Comparison of ENCODE assay signal across 8 cellular contexts in the genomic region with DNA sequence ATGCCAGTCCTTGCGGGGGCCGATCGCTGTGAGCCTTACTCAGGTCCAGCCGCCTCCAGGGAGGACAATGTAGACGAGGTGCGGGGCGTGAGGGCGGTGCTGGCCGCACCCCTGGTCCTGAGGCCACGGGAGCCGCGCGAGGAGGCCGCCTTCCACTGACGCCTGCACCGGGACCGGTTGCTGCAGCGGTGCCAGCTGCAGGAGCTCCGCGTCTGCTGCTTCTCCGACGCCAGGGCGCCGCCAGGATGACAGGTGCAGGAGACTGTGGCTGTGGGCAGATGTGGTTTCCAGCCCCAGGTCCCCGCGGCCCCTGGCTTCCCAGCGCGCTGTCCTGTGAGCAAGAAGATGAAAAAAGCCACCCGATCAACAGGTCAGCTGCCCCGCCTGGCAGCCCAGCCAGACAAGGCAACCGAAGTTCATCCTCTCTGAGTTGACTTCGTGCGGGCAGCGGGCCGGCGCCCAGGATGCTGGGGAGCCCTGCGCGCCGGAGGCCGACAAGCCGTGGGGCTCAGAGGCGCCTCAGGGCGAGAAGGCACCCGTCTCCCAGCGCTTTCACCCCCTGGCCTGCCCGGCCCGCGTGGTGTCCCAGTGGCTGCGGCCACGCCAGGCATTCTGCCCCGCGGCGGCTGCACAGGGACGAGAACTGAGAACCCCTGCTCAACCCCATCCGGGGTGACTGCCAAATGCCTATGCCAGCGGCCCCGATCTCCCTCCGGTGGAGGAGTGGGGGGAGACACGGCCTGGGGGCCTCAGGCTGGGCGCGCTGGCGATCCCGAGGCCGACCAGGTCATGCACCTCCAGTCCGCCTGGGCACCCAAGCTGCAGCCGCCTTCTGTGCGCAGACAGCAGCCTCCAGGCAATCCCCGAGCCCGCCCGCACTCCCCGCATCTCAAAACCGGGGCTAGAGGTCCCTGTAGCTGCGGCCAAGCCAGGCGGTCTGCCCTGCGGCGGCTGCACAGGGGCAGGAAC. TPM values are rescaled to one million over a fixed set of nuclear protein-coding genes. Genes with fewer than 3 reads are reported as not detected.
DNase-seq lines count a peak whose midpoint lies in the region; FAIRE-seq and TF ChIP-seq lines count a peak whose summit lies in the region.

No MANE protein-coding gene starts in this region.

- no peak overlapping the region for H3K9ac ChIP-seq in BLaER1
- H3K9ac ChIP-seq in KMS-11, result no peak overlapping the region
- no peak overlapping the region for H3K9ac ChIP-seq in keratinocyte (ENCODE audit: control insufficient read depth, extremely low read depth, insufficient read depth, low read length)

- DNase-seq in activated CD8-positive, alpha-beta memory T cell treated with anti-CD3 and anti-CD28 coated beads, Interleukin-2, amount 50 U/mL, for 4 hours, result peak; percentile 25
- DNase-seq in keratinocyte (ENCODE audit: low read depth, low spot score), result no peak
- DNase-seq in NOMO-1 treated with DMSO at 0.1 percent for 48 hours (lab: John Stamatoyannopoulos, UW; ENCODE audit: unreplicated experiment), result no peak
- DNase-seq in AG08395 (ENCODE audit: low spot score), result no peak
- DNase-seq in MV-4-11 (lab: John Stamatoyannopoulos, UW), result no peak
- DNase-seq in brain microvascular endothelial cell, result no peak

- H3K36me3 ChIP-seq in BLaER1 (no peaks in the 10 kb centered on the region), KMS-11 (ENCODE audit: insufficient read depth) (no peaks in the 10 kb centered on the region), keratinocyte (ENCODE audit: control insufficient read depth in 2 of 2, extremely low read depth in 1 of 2, insufficient read depth in 2 of 2, low read length in 2 of 2) (no peaks in the 10 kb centered on the region), brain microvascular endothelial cell (replicated peaks) (no peaks in the 10 kb centered on the region)

- in situ Hi-C loops in brain microvascular endothelial cell (cut with HindIII; ENCODE audit: low pct_ligation_motif_present, low sequenced_read_pairs), result loop anchor here (25.0 kb wide), 1 partner anchor 96 kb away; no protein-coding TSS in a partner anchor

- H4K20me1 ChIP-seq in BLaER1 (peaks cover 39% of the 10 kb centered on the region), KMS-11 (ENCODE audit: insufficient read depth) (no peaks in the 10 kb centered on the region), keratinocyte (ENCODE audit: control insufficient read depth, extremely low read depth, insufficient read depth, low read length) (no peaks in the 10 kb centered on the region)

- dilution Hi-C loops in keratinocyte (cut with MboI; ENCODE audit: extremely low pct_ligation_motif_present, low sequenced_read_pairs), result no loop called here

- H3K4me1 ChIP-seq in BLaER1, result peaks cover 25% of the 10 kb centered on the region
- H3K4me1 ChIP-seq in KMS-11 (ENCODE audit: low read depth, poor library complexity, severe bottlenecking), result no peaks in the 10 kb centered on the region
- H3K4me1 ChIP-seq in keratinocyte (ENCODE audit: control insufficient read depth, extremely low read depth, insufficient read depth, low read length), result no peaks in the 10 kb centered on the region

- no peaks in the 10 kb centered on the region for H3K9me1 ChIP-seq in keratinocyte (ENCODE audit: control insufficient read depth, extremely low read depth, insufficient read depth, low read length)

- peaks cover 69% of the 10 kb centered on the region for H3K27me3 ChIP-seq in BLaER1
- H3K27me3 ChIP-seq in KMS-11 (ENCODE audit: insufficient read depth, low read depth), result peaks cover 8% of the 10 kb centered on the region; the same call in 1 of the 2 replicates
- H3K27me3 ChIP-seq in keratinocyte (ENCODE audit: control insufficient read depth, extremely low read depth, insufficient read depth, low read length), result peaks cover 55% of the 10 kb centered on the region
- H3K27me3 ChIP-seq in brain microvascular endothelial cell (replicated peaks), result peaks cover 58% of the 10 kb centered on the region

- no peak overlapping the region for H3K27ac ChIP-seq in BLaER1
- H3K27ac ChIP-seq in KMS-11, result no peak overlapping the region
- H3K27ac ChIP-seq in keratinocyte (ENCODE audit: control insufficient read depth, insufficient read depth, low read length), result no peak overlapping the region
- no peak overlapping the region for H3K27ac ChIP-seq in brain microvascular endothelial cell

- no peaks in the 10 kb centered on the region for H3K79me2 ChIP-seq in KMS-11 (ENCODE audit: insufficient read depth, low read depth)
- no peaks in the 10 kb centered on the region for H3K79me2 ChIP-seq in keratinocyte (ENCODE audit: control insufficient read depth, insufficient read depth, low read length)

- H3K4me2 ChIP-seq in BLaER1 (peak overlapping the region; percentile 81), KMS-11 (peak overlapping the region; percentile 63; the same call in 1 of the 2 replicates), keratinocyte (ENCODE audit: control insufficient read depth, extremely low read depth, insufficient read depth, low read depth, low read length) (peak overlapping the region; percentile 87)

- H3K9me3 ChIP-seq in BLaER1, result 0 out of 2 replicates have a peak, but pooled peaks cover 6% of the 10 kb centered on the region
- H3K9me3 ChIP-seq in keratinocyte (ENCODE audit: control insufficient read depth, low read depth, low read length), result no peaks in the 10 kb centered on the region

- H3K4me3 ChIP-seq in BLaER1, result peak overlapping the region; percentile 55
- no peak overlapping the region for H3K4me3 ChIP-seq in KMS-11 (IDR thresholded peaks at IDR 0.05; ENCODE audit: insufficient read depth, low read depth, low read length)
- H3K4me3 ChIP-seq in keratinocyte (ENCODE audit: control insufficient read depth in 2 of 3, extremely low read depth in 1 of 3, insufficient read depth in 2 of 3, low read depth in 1 of 3, low read length in 3 of 3), result peak overlapping the region; percentile 19 to 53 (median 33)
- H3K4me3 ChIP-seq in brain microvascular endothelial cell (ENCODE audit: low read depth, low read length), result no peak overlapping the region

- TF ChIP-seq CTCF in KMS-11 (conservative IDR thresholded peaks at IDR 0.05; ENCODE audit: low read depth, low read length) (no peak), keratinocyte (optimal IDR thresholded peaks at IDR 0.05 in 1 of 3, IDR thresholded peaks at IDR 0.05 in 1 of 3, conservative IDR thresholded peaks at IDR 0.05 in 1 of 3; ENCODE audit: extremely low read depth in 1 of 3, insufficient read depth in 2 of 3, low read length in 3 of 3) (no peak), brain microvascular endothelial cell (IDR thresholded peaks at IDR 0.05; ENCODE audit: low read depth, low read length, missing control alignments) (no peak)

- no peak for FAIRE-seq in keratinocyte (lab: Jason Lieb, UNC)

- H2AFZ ChIP-seq in KMS-11 (ENCODE audit: low read depth) (peak overlapping the region; percentile 85), keratinocyte (ENCODE audit: control insufficient read depth, low read length) (no peak overlapping the region)

RNA-seq across cellular contexts. Expression of gene BICD2, which starts 43.4 kb away (rescaled TPM):
- polyA plus RNA-seq in keratinocyte, result 26.9 to 47.3 TPM (median 41.9 TPM) in 3 replicates
- polyA plus RNA-seq in keratinocyte (2011; ENCODE audit: low read depth), result 97.4 TPM
- polyA plus RNA-seq in keratinocyte (2011; cell fraction: cytosol; rRNA removed), result 42.9 and 60.3 TPM in 2 replicates
- polyA plus RNA-seq in keratinocyte (2011; cell fraction: nucleus; rRNA removed), result 76.7 and 81.0 TPM in 2 replicates
- 63.7 and 91.3 TPM in 2 replicates for polyA plus RNA-seq in keratinocyte (2012; ENCODE audit: low replicate concordance)
- polyA minus RNA-seq in keratinocyte, result 38.6 to 50.1 TPM (median 44.3 TPM) in 3 replicates
- 57.0 TPM for polyA minus RNA-seq in keratinocyte (2011; cell fraction: cytosol; rRNA and poly(A)+ RNA removed)
- polyA minus RNA-seq in keratinocyte (2011; cell fraction: nucleus; rRNA and poly(A)+ RNA removed), result 45.6 and 62.4 TPM in 2 replicates

Comparison
In these comparisons a context has a peak if more than half of its experiments do, and no peak if none do; other contexts are left out.
1. H3K4me3 ChIP-seq: peak in BLaER1 (single experiment) and keratinocyte (3 of 3); none in KMS-11 (single experiment) and brain microvascular endothelial cell (single experiment).
2. Peak in every context shown above with its lines, with median percentiles within 50 percentile points of each other: H3K4me2 ChIP-seq.